ENCODE assay signal across 10 cellular contexts in the genomic region with DNA sequence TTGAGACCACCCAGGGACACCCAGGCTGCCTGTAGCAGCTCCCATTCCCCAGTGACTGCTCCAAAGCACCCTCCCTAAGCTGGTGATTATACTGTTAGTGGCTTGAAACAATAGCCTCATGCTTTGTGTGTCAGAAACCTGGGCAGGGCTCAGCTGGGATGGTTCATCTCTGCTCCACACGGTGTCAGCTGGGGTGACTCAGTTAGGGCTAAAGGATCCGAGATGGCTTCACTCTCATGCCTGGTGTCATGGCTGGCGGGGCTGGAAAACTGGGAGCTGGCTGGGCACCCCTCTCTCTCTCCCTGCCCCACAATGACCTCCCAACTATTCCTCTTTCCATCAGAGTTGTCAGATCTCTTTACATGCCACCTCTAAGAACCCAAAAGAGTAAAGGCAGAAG. TPM values are rescaled to one million over a fixed set of nuclear protein-coding genes. Genes with fewer than 3 reads are reported as not detected.
"Had no signal": no experiment of that assay in that cellular context is flagged by ENCODE, and none has a peak within 500 bp of the region (broad histone marks: within the 10 kb centered on the region; RNA-seq: fewer than 3 reads in every experiment).

No MANE protein-coding gene starts in this region.

- H3K4me1 ChIP-seq: HAP-1 had no signal

- FAIRE-seq: K562 had no signal

- H3K27ac Mint-ChIP-seq: HFFc6 had no signal

- H3K36me3 ChIP-seq: HAP-1 had no signal

- H3K4me3 ChIP-seq: HAP-1, K562 had no signal

- H3K9me3 ChIP-seq: HAP-1 had no signal

- DNase-seq: GOT3, H7, HFFc6, IMR-90, KG1 had no signal

- H3K4me3 Mint-ChIP-seq: HFFc6 had no signal

- ATAC-seq: HCT116, K562 had no signal

RNA-seq across cellular contexts. Expression of a gene that starts 44.4 kb away (rescaled TPM):
- total RNA-seq: H4, H7, HFFc6, HT-29, IMR-90, K562 had no signal
- polyA plus RNA-seq: IMR-90, K562 had no signal
